ENCODE assay signal across 1 cellular context in the genomic region with DNA sequence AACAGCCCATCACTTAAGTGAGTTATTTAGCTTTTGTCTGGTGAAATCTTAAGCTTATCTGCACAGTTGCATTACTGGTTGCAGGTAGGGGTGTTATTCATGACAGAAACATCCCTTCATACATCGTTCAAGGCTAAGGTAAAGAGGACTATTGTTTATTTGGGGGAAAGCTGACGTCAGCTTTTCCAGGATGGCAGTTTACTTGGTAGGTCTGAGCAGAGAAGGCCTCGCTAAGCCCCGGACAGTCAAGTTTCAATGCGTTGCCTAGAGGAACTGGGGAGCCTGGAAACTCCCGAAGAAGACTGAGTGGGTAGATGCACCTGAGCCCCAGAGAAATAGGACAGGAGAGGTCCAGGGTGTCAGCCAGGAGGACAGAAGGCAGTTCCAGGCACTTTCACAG.
TF ChIP-seq lines count a peak whose summit lies in the region.

No MANE protein-coding gene starts in this region.

TF ChIP-seq in HCT116, 20 proteins besides CTCF, POLR2A, EP300 and RAD21 (continued from another document):
- TF ChIP-seq, protein P1, sequence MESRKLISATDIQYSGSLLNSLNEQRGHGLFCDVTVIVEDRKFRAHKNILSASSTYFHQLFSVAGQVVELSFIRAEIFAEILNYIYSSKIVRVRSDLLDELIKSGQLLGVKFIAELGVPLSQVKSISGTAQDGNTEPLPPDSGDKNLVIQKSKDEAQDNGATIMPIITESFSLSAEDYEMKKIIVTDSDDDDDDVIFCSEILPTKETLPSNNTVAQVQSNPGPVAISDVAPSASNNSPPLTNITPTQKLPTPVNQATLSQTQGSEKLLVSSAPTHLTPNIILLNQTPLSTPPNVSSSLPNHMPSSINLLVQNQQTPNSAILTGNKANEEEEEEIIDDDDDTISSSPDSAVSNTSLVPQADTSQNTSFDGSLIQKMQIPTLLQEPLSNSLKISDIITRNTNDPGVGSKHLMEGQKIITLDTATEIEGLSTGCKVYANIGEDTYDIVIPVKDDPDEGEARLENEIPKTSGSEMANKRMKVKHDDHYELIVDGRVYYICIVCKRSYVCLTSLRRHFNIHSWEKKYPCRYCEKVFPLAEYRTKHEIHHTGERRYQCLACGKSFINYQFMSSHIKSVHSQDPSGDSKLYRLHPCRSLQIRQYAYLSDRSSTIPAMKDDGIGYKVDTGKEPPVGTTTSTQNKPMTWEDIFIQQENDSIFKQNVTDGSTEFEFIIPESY (IDR thresholded peaks at IDR 0.05; ENCODE audit: extremely low read depth, insufficient replicate concordance, low read length), result no peak
- no peak; the same call in 1 of the 2 replicates for TF ChIP-seq SRF (IDR thresholded peaks at IDR 0.05; ENCODE audit: low read depth)
- no peak for TF ChIP-seq TCF7L2 (IDR thresholded peaks at IDR 0.05; ENCODE audit: borderline replicate concordance, extremely low read depth, insufficient read depth, insufficient read length)
- no peak for TF ChIP-seq POLR2AphosphoS5 (IDR thresholded peaks at IDR 0.05; ENCODE audit: low read depth, low read length)
- TF ChIP-seq, protein P2, sequence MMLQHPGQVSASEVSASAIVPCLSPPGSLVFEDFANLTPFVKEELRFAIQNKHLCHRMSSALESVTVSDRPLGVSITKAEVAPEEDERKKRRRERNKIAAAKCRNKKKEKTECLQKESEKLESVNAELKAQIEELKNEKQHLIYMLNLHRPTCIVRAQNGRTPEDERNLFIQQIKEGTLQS (IDR thresholded peaks at IDR 0.05), result no peak
- no peak for TF ChIP-seq SP1 (IDR thresholded peaks at IDR 0.05; ENCODE audit: low read depth)
